20 cellular contexts compared by ENCODE assay signal in the genomic region with DNA sequence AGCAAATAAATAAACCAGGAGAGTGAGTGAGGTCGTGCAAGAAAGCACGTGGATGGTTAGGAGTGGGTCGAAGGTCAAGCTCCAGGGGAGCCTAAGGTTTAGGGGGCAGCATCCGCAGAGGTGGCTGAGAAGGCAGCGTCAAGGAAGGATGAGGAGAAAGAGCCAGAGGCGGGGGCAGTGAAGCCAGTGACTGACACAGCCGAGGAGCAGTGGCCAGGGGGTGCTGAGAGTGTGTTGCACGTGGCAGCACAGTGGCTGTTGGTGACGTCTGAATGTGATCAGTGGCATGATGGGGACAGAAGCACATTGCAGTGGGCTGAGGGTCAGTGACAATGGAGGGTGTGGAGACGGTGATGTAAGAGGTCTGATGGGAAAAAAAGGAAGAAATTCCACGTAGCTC. TPM values are rescaled to one million over a fixed set of nuclear protein-coding genes. Genes with fewer than 3 reads are reported as not detected.
DNase-seq lines count a peak whose midpoint lies in the region; ATAC-seq and TF ChIP-seq lines count a peak whose summit lies in the region.
"Had no signal": no experiment of that assay in that cellular context is flagged by ENCODE, and none has a peak within 500 bp of the region (broad histone marks: within the 10 kb centered on the region; RNA-seq: fewer than 3 reads in every experiment).

No MANE protein-coding gene starts in this region.

- H3K9me3 ChIP-seq in OCI-LY3 (ENCODE audit: insufficient read depth, low read length): no peaks in the 10 kb centered on the region
- H3K9me3 ChIP-seq in heart left ventricle: no peaks in the 10 kb centered on the region
- H3K9me3 ChIP-seq in MM.1S (replicated peaks; ENCODE audit: insufficient read depth, low read length): no peaks in the 10 kb centered on the region
- H3K9me3 ChIP-seq: SJCRH30 had no signal

- in situ Hi-C loops in Caki2 (cut with HindIII; ENCODE audit: low pct_unique_long_range_greater_than_20kb, low sequenced_read_pairs): no loop called here

- H2AFZ ChIP-seq in OCI-LY3 (ENCODE audit: low read depth, low read length) (0 out of 2 replicates have a peak overlapping the region, but pooled peaks have one; percentile 11), MM.1S (ENCODE audit: low read length) (no peak overlapping the region)

- H3K4me2 ChIP-seq in OCI-LY3 (ENCODE audit: low read length) (peak overlapping the region; percentile 16), mesendoderm (ENCODE audit: low read length) (no peak overlapping the region), MM.1S (ENCODE audit: low read depth, low read length) (no peak overlapping the region)
- H3K4me2 ChIP-seq: KMS-11 had no signal

- H3K18ac ChIP-seq in mesendoderm (ENCODE audit: low read length): no peak overlapping the region

- H3K4me3 ChIP-seq in OCI-LY3 (ENCODE audit: low read length): no peak overlapping the region
- H3K4me3 ChIP-seq in heart left ventricle: no peak overlapping the region
- H3K4me3 ChIP-seq in mesendoderm (ENCODE audit: low read length): no peak overlapping the region
- H3K4me3 ChIP-seq in MM.1S (ENCODE audit: low read length): no peak overlapping the region
- H3K4me3 ChIP-seq: SJCRH30 had no signal

- no peak overlapping the region for H4K8ac ChIP-seq in mesendoderm (ENCODE audit: low read depth, low read length)

- TF ChIP-seq CTCF in OCI-LY3 (IDR thresholded peaks at IDR 0.05; ENCODE audit: low read depth, low read length) (no peak), heart left ventricle (IDR thresholded peaks at IDR 0.05) (no peak), MM.1S (IDR thresholded peaks at IDR 0.05; ENCODE audit: low read length) (no peak)

- H2BK5ac ChIP-seq in mesendoderm (ENCODE audit: low read length): no peak overlapping the region

- H3K79me2 ChIP-seq in OCI-LY3 (ENCODE audit: low read length) (no peaks in the 10 kb centered on the region), mesendoderm (ENCODE audit: control insufficient read depth, insufficient read depth, low read length) (no peaks in the 10 kb centered on the region), MM.1S (ENCODE audit: low read length) (no peaks in the 10 kb centered on the region)

- H2BK120ac ChIP-seq in mesendoderm (ENCODE audit: low read depth, low read length): no peak overlapping the region

- DNase-seq in Caki2 (ENCODE audit: low read depth) (peak; percentile 74), heart left ventricle (peak in 1 of 5 donors; percentile 50), mesendoderm (no peak), MM.1S (no peak), amniotic stem cell (lab: John Stamatoyannopoulos, UW) (no peak)
- no peak for DNase-seq in stimulated activated CD8-positive, alpha-beta memory T cell treated with anti-CD3 and anti-CD28 coated beads, Interleukin-4, amount 100 ng/mL, for 48 hours
- DNase-seq: CD4-positive, alpha-beta T cell; DMS79; H7; HFFc6; NCI-H1048; NCI-H1436; NCI-H1930; NCI-H345; NCI-H524 treated with DMSO at 0.1 percent for 48 hours; PC-3; SJCRH30 had no signal

- H3K4me1 ChIP-seq in OCI-LY3 (ENCODE audit: low read length): no peaks in the 10 kb centered on the region
- peaks cover 4 to 86% (median 36%) of the 10 kb centered on the region in 12 donors for H3K4me1 ChIP-seq in heart left ventricle
- no peaks in the 10 kb centered on the region for H3K4me1 ChIP-seq in mesendoderm (ENCODE audit: control insufficient read depth, low read depth, low read length)
- peaks cover 10% of the 10 kb centered on the region; the same call in 1 of the 2 replicates for H3K4me1 ChIP-seq in MM.1S (ENCODE audit: low read length)

- H3K9ac ChIP-seq in OCI-LY3 (ENCODE audit: low read length): no peak overlapping the region
- H3K9ac ChIP-seq in mesendoderm (ENCODE audit: low read length): no peak overlapping the region
- no peak overlapping the region for H3K9ac ChIP-seq in MM.1S (ENCODE audit: low read length)
- H3K9ac ChIP-seq: KMS-11 had no signal

- H3F3A ChIP-seq in MM.1S (ENCODE audit: insufficient read depth, low read length): no peaks in the 10 kb centered on the region

- intact Hi-C loops in heart left ventricle (cut with DNase I): loop anchor here in 1 of 10 donors (5.0 kb wide), 1 partner anchor 40 kb away; no protein-coding TSS in a partner anchor

- H3K27ac ChIP-seq in OCI-LY3 (ENCODE audit: low read length) (no peak overlapping the region), heart left ventricle (peak overlapping the region in 9 of 12 donors; percentile 0 to 81 (median 71)), mesendoderm (ENCODE audit: low read depth, low read length) (no peak overlapping the region), MM.1S (ENCODE audit: low read length) (no peak overlapping the region)
- H3K27ac ChIP-seq: KMS-11, RWPE1, SJCRH30 had no signal

- H4K20me1 ChIP-seq in OCI-LY3 (ENCODE audit: insufficient read depth, low read length): no peaks in the 10 kb centered on the region
- no peaks in the 10 kb centered on the region for H4K20me1 ChIP-seq in MM.1S (ENCODE audit: insufficient read depth, low read length)

- WGBS in heart left ventricle, 4 donors: 46 to 57% (median 50%) methylated on average over 11 of the region's 11 CpGs
- no CpG with 5 or more reads among the region's 11 CpGs for WGBS in mesendoderm (ENCODE audit: extremely low coverage, insufficient coverage, low lambda C conversion rate)

- no peaks in the 10 kb centered on the region for H3K36me3 ChIP-seq in OCI-LY3 (replicated peaks; ENCODE audit: low read depth, low read length)
- H3K36me3 ChIP-seq in heart left ventricle: peaks cover 0 to 15% (median 0%) of the 10 kb centered on the region in 9 donors
- no peaks in the 10 kb centered on the region for H3K36me3 ChIP-seq in mesendoderm (ENCODE audit: control insufficient read depth, insufficient read depth, low read length)
- H3K36me3 ChIP-seq in MM.1S (replicated peaks; ENCODE audit: insufficient read depth, low read length): no peaks in the 10 kb centered on the region
- H3K36me3 ChIP-seq: SJCRH30 had no signal

- no peak overlapping the region for H2AK5ac ChIP-seq in mesendoderm (ENCODE audit: low read length)

- no peaks in the 10 kb centered on the region for H3K79me1 ChIP-seq in mesendoderm (ENCODE audit: low read length)

- peak in 1 of 2 donors; percentile 35 for TF ChIP-seq POLR2A in heart left ventricle (IDR thresholded peaks at IDR 0.05)

- H3K27me3 ChIP-seq in OCI-LY3 (ENCODE audit: low read depth, low read length) (peaks cover 22% of the 10 kb centered on the region; the same call in 1 of the 2 replicates), heart left ventricle (no peaks in the 10 kb centered on the region), mesendoderm (ENCODE audit: insufficient read depth, low read length, poor library complexity) (no peaks in the 10 kb centered on the region), MM.1S (replicated peaks; ENCODE audit: insufficient read depth, low read length) (no peaks in the 10 kb centered on the region)
- H3K27me3 ChIP-seq: SJCRH30 had no signal

- no peak overlapping the region for H2BK15ac ChIP-seq in mesendoderm (replicated peaks; ENCODE audit: low read depth)

- H3K4ac ChIP-seq in mesendoderm (ENCODE audit: low read depth, low read length): no peak overlapping the region

- ATAC-seq in heart left ventricle: peak; percentile 3 to 28 (median 17)
- ATAC-seq: PC-3 had no signal

- no peak overlapping the region for H3K56ac ChIP-seq in mesendoderm (ENCODE audit: low read length)

- H4K5ac ChIP-seq in mesendoderm (ENCODE audit: low read length): no peak overlapping the region

- H3K9me2 ChIP-seq in MM.1S (replicated peaks; ENCODE audit: insufficient read depth, low read length): no peaks in the 10 kb centered on the region

- peak overlapping the region; percentile 92 for H3K23ac ChIP-seq in mesendoderm (ENCODE audit: low read length)

RNA-seq across cellular contexts. Expression of a gene that starts 13.7 kb away (rescaled TPM):
- 256 and 275 TPM in 2 replicates for total RNA-seq in Caki2 (2014; rRNA removed; shearing (Covaris generic); ENCODE audit: low replicate concordance)
- total RNA-seq in heart left ventricle: 1,000 to 10,000 TPM in 7 of 9 donors, 100 to 1,000 TPM in 2; 649 to 4,692 (median 1,370) TPM
- 100 to 1,000 TPM; 669 to 913 TPM for polyA plus RNA-seq in heart left ventricle
- polyA plus RNA-seq in mesendoderm (2013, experiment 1 of 2): 45.6 TPM
- polyA plus RNA-seq in mesendoderm (2013, experiment 2 of 2): 47.5 TPM

Comparison
In these comparisons a context has a peak if more than half of its experiments do, and no peak if none do; other contexts are left out.
1. H3K27ac ChIP-seq: peak in heart left ventricle (9 of 12); none in OCI-LY3 (single experiment), mesendoderm (single experiment) and MM.1S (single experiment).